ENCODE assay signal across 9 cellular contexts in genomic region chr16:54140788-54141136, GRCh38.
"Had no signal": no experiment of that assay in that cellular context is flagged by ENCODE, and none has a peak within 500 bp of the region (broad histone marks: within the 10 kb centered on the region; RNA-seq: fewer than 3 reads in every experiment).

No MANE protein-coding gene starts in this region.

- FAIRE-seq: HTR-8/SVneo had no signal

- H3K4me1 ChIP-seq: HAP-1 had no signal

- H3K27ac ChIP-seq: GM23248 had no signal

- DNase-seq: GOT3, H7, KG1 had no signal

- H3K9ac ChIP-seq: GM23248 had no signal

- H2AFZ ChIP-seq: GM23248 had no signal

- H3K9me3 ChIP-seq: HAP-1 had no signal

- H3K4me3 ChIP-seq: GM23248, HAP-1 had no signal

- ATAC-seq: HCT116 had no signal

- H3K36me3 Mint-ChIP-seq: IgD-negative memory B cell had no signal

- H3K36me3 ChIP-seq: HAP-1 had no signal

- H3K27ac Mint-ChIP-seq: HFFc6, IgD-negative memory B cell had no signal

- H3K4me1 Mint-ChIP-seq: IgD-negative memory B cell had no signal

- H3K4me3 Mint-ChIP-seq: HFFc6, IgD-negative memory B cell had no signal
